8 cellular contexts compared by ENCODE assay signal in the genomic region with DNA sequence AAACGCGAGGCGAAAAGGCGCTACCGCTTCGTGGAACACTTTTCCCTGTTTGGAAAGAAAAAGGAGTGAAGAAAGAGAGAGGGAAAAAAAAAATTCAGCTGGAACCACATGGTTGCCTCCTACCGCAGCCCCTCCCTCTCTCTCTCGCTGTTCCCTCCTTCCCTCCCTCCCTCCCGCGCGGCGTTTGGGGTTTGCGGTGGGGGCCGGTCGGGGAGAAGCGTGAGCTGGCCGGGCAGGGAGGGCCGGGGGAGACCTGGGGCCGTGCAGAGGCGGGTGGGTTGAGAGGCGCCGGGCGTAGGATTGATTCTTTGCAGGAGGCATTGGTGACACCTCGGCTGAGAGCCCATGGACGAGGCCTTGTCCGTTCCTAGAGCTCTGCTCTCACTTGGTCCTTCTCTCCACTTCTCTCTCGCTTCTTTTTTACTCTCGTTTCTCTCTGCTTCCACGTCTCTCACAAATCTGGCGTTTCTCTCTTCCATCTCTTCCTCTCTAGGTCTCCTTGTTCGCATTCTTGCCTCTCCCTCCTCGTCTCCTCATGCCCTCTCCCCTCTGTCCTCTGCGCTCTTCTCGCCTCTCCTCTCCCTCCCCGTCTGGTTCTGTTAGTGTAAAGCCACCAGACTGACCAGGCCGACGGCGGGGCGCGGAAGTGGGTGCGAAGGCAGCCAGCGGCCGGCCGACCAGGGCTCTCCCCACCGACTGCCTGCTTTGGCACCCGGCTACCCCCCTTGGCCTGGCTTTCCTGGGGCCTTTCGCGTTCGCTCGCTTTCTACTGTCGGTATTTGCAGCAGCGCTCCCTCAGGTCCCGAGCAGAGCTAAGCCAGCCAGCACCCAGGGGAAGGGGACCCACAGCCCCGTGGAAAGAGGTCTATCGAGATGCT. TPM values are rescaled to one million over a fixed set of nuclear protein-coding genes. Genes with fewer than 3 reads are reported as not detected.
DNase-seq lines count a peak whose midpoint lies in the region; ATAC-seq, FAIRE-seq and TF ChIP-seq lines count a peak whose summit lies in the region.

A gene with protein sequence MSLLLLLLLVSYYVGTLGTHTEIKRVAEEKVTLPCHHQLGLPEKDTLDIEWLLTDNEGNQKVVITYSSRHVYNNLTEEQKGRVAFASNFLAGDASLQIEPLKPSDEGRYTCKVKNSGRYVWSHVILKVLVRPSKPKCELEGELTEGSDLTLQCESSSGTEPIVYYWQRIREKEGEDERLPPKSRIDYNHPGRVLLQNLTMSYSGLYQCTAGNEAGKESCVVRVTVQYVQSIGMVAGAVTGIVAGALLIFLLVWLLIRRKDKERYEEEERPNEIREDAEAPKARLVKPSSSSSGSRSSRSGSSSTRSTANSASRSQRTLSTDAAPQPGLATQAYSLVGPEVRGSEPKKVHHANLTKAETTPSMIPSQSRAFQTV (minus strand): TSS at position 67 of the 878 bp plus-strand sequence. CDS start 308 bp downstream, outside the sequence.

- no peak within 1 kb of the TSS for H3K27ac ChIP-seq in CD4-positive, CD25-positive, alpha-beta regulatory T cell (ENCODE audit: insufficient read depth, low read length, poor library complexity, severe bottlenecking)
- H3K27ac ChIP-seq in MM.1S (ENCODE audit: low read length) (no peak within 1 kb of the TSS), keratinocyte (ENCODE audit: control insufficient read depth, insufficient read depth, low read length) (peak within 1 kb of the TSS; percentile 38)

- no peak for FAIRE-seq in keratinocyte (lab: Jason Lieb, UNC)

- TSS peak; percentile 33 for BruUV-seq in MCF 10A (replicated peaks; lab: Mats Ljungman, UMichigan)

- H2AFZ ChIP-seq in MM.1S (ENCODE audit: low read length) (no peak within 1 kb of the TSS), keratinocyte (ENCODE audit: control insufficient read depth, low read length) (peak within 1 kb of the TSS; percentile 69)

- H3K9me3 Mint-ChIP-seq in CD4-positive, CD25-positive, alpha-beta regulatory T cell: peaks cover 0 to 1% (median 0%) of the 10 kb centered on the region in 7 donors
- H3K9me3 Mint-ChIP-seq in MCF 10A (ENCODE audit: unreplicated experiment): no peaks in the 10 kb centered on the region

- intact Hi-C loops in MCF 10A (cut with micrococcal nuclease): loop anchor here (2.0 kb wide), 3 partner anchors 51 to 85 kb away; no protein-coding TSS in a partner anchor

- no peaks in the 10 kb centered on the region for H3K36me3 ChIP-seq in CD4-positive, CD25-positive, alpha-beta regulatory T cell (ENCODE audit: control insufficient read depth, insufficient read depth, low read length)
- H3K36me3 ChIP-seq in MM.1S (replicated peaks; ENCODE audit: insufficient read depth, low read length) (no peaks in the 10 kb centered on the region), keratinocyte (ENCODE audit: control insufficient read depth in 2 of 2, extremely low read depth in 1 of 2, insufficient read depth in 2 of 2, low read length in 2 of 2) (no peaks in the 10 kb centered on the region)

- peaks cover 0 to 23% (median 5%) of the 10 kb centered on the region in 4 donors for H3K4me1 Mint-ChIP-seq in CD4-positive, CD25-positive, alpha-beta regulatory T cell
- H3K4me1 Mint-ChIP-seq in MCF 10A (ENCODE audit: insufficient read depth, unreplicated experiment): peaks cover 53% of the 10 kb centered on the region

- H3K9me3 ChIP-seq in CD4-positive, CD25-positive, alpha-beta regulatory T cell (ENCODE audit: control insufficient read depth in 2 of 2, low read length in 2 of 2): no peaks in the 10 kb centered on the region
- H3K9me3 ChIP-seq in MM.1S (replicated peaks; ENCODE audit: insufficient read depth, low read length) (no peaks in the 10 kb centered on the region), keratinocyte (ENCODE audit: control insufficient read depth, low read depth, low read length) (no peaks in the 10 kb centered on the region)

- peaks cover 76% of the 10 kb centered on the region for H3K27me3 Mint-ChIP-seq in CD4-positive, CD25-positive, alpha-beta regulatory T cell
- no peaks in the 10 kb centered on the region for H3K27me3 Mint-ChIP-seq in MCF 10A (ENCODE audit: insufficient read depth, unreplicated experiment)

- H3K4me2 ChIP-seq in MM.1S (ENCODE audit: low read depth, low read length) (peak within 1 kb of the TSS; percentile 54), keratinocyte (ENCODE audit: control insufficient read depth, extremely low read depth, insufficient read depth, low read depth, low read length) (peak within 1 kb of the TSS; percentile 67)

- H4K20me1 ChIP-seq in MM.1S (ENCODE audit: insufficient read depth, low read length) (no peaks in the 10 kb centered on the region), keratinocyte (ENCODE audit: control insufficient read depth, extremely low read depth, insufficient read depth, low read length) (no peaks in the 10 kb centered on the region)

- no peak for ATAC-seq in CD4-positive, CD25-positive, alpha-beta regulatory T cell (ENCODE audit: low read depth in 2 of 2)
- ATAC-seq in HG03097 (IDR thresholded peaks at IDR 0.05; ENCODE audit: low FRiP score, unreplicated experiment): no peak

- H3F3A ChIP-seq in MM.1S (ENCODE audit: insufficient read depth, low read length): no peaks in the 10 kb centered on the region

- peak within 1 kb of the TSS in 3 of 4 donors; percentile 38 to 79 (median 58) for H3K4me3 Mint-ChIP-seq in CD4-positive, CD25-positive, alpha-beta regulatory T cell
- H3K4me3 Mint-ChIP-seq in MCF 10A (ENCODE audit: unreplicated experiment): peak within 1 kb of the TSS; percentile 96

- no peaks in the 10 kb centered on the region for H3K9me1 ChIP-seq in keratinocyte (ENCODE audit: control insufficient read depth, extremely low read depth, insufficient read depth, low read length)

- no peak for TF ChIP-seq CTCF in MM.1S (IDR thresholded peaks at IDR 0.05; ENCODE audit: low read length)
- TF ChIP-seq CTCF in MCF 10A (IDR thresholded peaks at IDR 0.05; ENCODE audit: unreplicated experiment): no peak
- no peak for TF ChIP-seq CTCF in keratinocyte (optimal IDR thresholded peaks at IDR 0.05 in 1 of 3, IDR thresholded peaks at IDR 0.05 in 1 of 3, conservative IDR thresholded peaks at IDR 0.05 in 1 of 3; ENCODE audit: extremely low read depth in 1 of 3, insufficient read depth in 2 of 3, low read length in 3 of 3)

- H3K4me1 ChIP-seq in CD4-positive, CD25-positive, alpha-beta regulatory T cell (ENCODE audit: control insufficient read depth, insufficient read depth, low read length, poor library complexity, severe bottlenecking): peaks cover 10% of the 10 kb centered on the region
- H3K4me1 ChIP-seq in MM.1S (ENCODE audit: low read length): no peaks in the 10 kb centered on the region
- H3K4me1 ChIP-seq in keratinocyte (ENCODE audit: control insufficient read depth, extremely low read depth, insufficient read depth, low read length): peaks cover 16% of the 10 kb centered on the region

- dilution Hi-C loops in keratinocyte (cut with MboI; ENCODE audit: extremely low pct_ligation_motif_present, low sequenced_read_pairs): no loop called here

- peak within 1 kb of the TSS in 1 of 3 donors; percentile 53 for H3K27ac Mint-ChIP-seq in CD4-positive, CD25-positive, alpha-beta regulatory T cell
- H3K27ac Mint-ChIP-seq in MCF 10A (ENCODE audit: low read depth, unreplicated experiment): peak within 1 kb of the TSS; percentile 93

- H3K9ac ChIP-seq in MM.1S (ENCODE audit: low read length) (no peak within 1 kb of the TSS), keratinocyte (ENCODE audit: control insufficient read depth, extremely low read depth, insufficient read depth, low read length) (peak within 1 kb of the TSS; percentile 63)

- no peaks in the 10 kb centered on the region for H3K79me2 ChIP-seq in MM.1S (ENCODE audit: low read length)
- H3K79me2 ChIP-seq in keratinocyte (ENCODE audit: control insufficient read depth, insufficient read depth, low read length): no peaks in the 10 kb centered on the region

- no peak within 1 kb of the TSS for H3K4me3 ChIP-seq in CD4-positive, CD25-positive, alpha-beta regulatory T cell (ENCODE audit: low read depth, low read length)
- H3K4me3 ChIP-seq in MM.1S (ENCODE audit: low read length) (no peak within 1 kb of the TSS; the same call in 1 of the 2 replicates), keratinocyte (ENCODE audit: control insufficient read depth in 2 of 3, extremely low read depth in 1 of 3, insufficient read depth in 2 of 3, low read depth in 1 of 3, low read length in 3 of 3) (peak within 1 kb of the TSS; percentile 33 to 61 (median 46))

- no peaks in the 10 kb centered on the region for H3K36me3 Mint-ChIP-seq in CD4-positive, CD25-positive, alpha-beta regulatory T cell
- peaks cover 12% of the 10 kb centered on the region for H3K36me3 Mint-ChIP-seq in MCF 10A (ENCODE audit: insufficient read depth, unreplicated experiment)

- H3K9me2 ChIP-seq in MM.1S (replicated peaks; ENCODE audit: insufficient read depth, low read length): no peaks in the 10 kb centered on the region

- CTCF ChIA-PET in MCF 10A (lab: Yijun Ruan, JAX): interaction anchor here (0.5 to 2.3 kb wide), 6 partner anchors 9 to 1526 kb away, joined by 3 to 8 read pairs (median 4); no protein-coding TSS in a partner anchor

- POLR2A ChIA-PET in MCF 10A (lab: Yijun Ruan, JAX): interaction anchor here (0.7 to 1.9 kb wide), 13 partner anchors 8 to 93 kb away, joined by 3 to 9 read pairs (median 4); no protein-coding TSS in a partner anchor

- DNase-seq in CD4-positive, CD25-positive, alpha-beta regulatory T cell: no peak
- DNase-seq in MM.1S (no peak), MCF 10A (ENCODE audit: unreplicated experiment) (peak; percentile 77), keratinocyte (ENCODE audit: low read depth, low spot score) (no peak), UCSD-AML1 (lab: John Stamatoyannopoulos, UW; ENCODE audit: unreplicated experiment) (no peak)
- peak; percentile 34 for DNase-seq in stimulated activated CD8-positive, alpha-beta memory T cell treated with anti-CD3 and anti-CD28 coated beads, Interleukin-4, amount 100 ng/mL, for 48 hours
- DNase-seq in effector CD4-positive, alpha-beta T cell: no peak

- H3K27me3 ChIP-seq in CD4-positive, CD25-positive, alpha-beta regulatory T cell (ENCODE audit: control insufficient read depth, insufficient read depth, low read length): peaks cover 40% of the 10 kb centered on the region
- peaks cover 28% of the 10 kb centered on the region for H3K27me3 ChIP-seq in MM.1S (replicated peaks; ENCODE audit: insufficient read depth, low read length)
- H3K27me3 ChIP-seq in keratinocyte (ENCODE audit: control insufficient read depth, extremely low read depth, insufficient read depth, low read length): no peaks in the 10 kb centered on the region

RNA-seq across cellular contexts. Expression of the gene that starts here (rescaled TPM):
- total RNA-seq in CD4-positive, CD25-positive, alpha-beta regulatory T cell: 0.20 TPM
- under 1 TPM; 0.05 to 0.23 (median 0.10) TPM for polyA plus RNA-seq in CD4-positive, CD25-positive, alpha-beta regulatory T cell
- 86.1 and 91.9 TPM in 2 replicates for total RNA-seq in MCF 10A (2022)
- polyA plus RNA-seq in keratinocyte: 2.7 to 5.4 TPM (median 3.1 TPM) in 3 replicates
- polyA plus RNA-seq in keratinocyte (2011; ENCODE audit: low read depth): 7.0 TPM
- 1.7 and 2.8 TPM in 2 replicates for polyA plus RNA-seq in keratinocyte (2011; cell fraction: cytosol; rRNA removed)
- polyA plus RNA-seq in keratinocyte (2011; cell fraction: nucleus; rRNA removed): 2.2 and 4.6 TPM in 2 replicates
- polyA plus RNA-seq in keratinocyte (2012; ENCODE audit: low replicate concordance): 1.8 and 2.8 TPM in 2 replicates
- 6.3 to 11.2 TPM (median 9.6 TPM) in 3 replicates for polyA minus RNA-seq in keratinocyte
- 2.5 TPM for polyA minus RNA-seq in keratinocyte (2011; cell fraction: cytosol; rRNA and poly(A)+ RNA removed)
- 1.9 and 5.5 TPM in 2 replicates for polyA minus RNA-seq in keratinocyte (2011; cell fraction: nucleus; rRNA and poly(A)+ RNA removed)

Comparison
In these comparisons a context has a peak if more than half of its experiments do, and no peak if none do; other contexts are left out.
1. RNA of the gene that starts here (total RNA-seq): 86.1 to 91.9 TPM in MCF 10A; 0.20 TPM in CD4-positive, CD25-positive, alpha-beta regulatory T cell (single experiment); every median in the first group is over 10 times any median in the second.
2. DNase-seq: peak in MCF 10A (single experiment) and stimulated activated CD8-positive, alpha-beta memory T cell treated with anti-CD3 and anti-CD28 coated beads, Interleukin-4, amount 100 ng/mL, for 48 hours (single experiment); none in CD4-positive, CD25-positive, alpha-beta regulatory T cell (0 of 3), MM.1S (single experiment), keratinocyte (single experiment), UCSD-AML1 (single experiment) and effector CD4-positive, alpha-beta T cell (single experiment).
3. H3K4me3 ChIP-seq: peak in keratinocyte (3 of 3); none in CD4-positive, CD25-positive, alpha-beta regulatory T cell (single experiment) and MM.1S (single experiment).